In the genomic region with DNA sequence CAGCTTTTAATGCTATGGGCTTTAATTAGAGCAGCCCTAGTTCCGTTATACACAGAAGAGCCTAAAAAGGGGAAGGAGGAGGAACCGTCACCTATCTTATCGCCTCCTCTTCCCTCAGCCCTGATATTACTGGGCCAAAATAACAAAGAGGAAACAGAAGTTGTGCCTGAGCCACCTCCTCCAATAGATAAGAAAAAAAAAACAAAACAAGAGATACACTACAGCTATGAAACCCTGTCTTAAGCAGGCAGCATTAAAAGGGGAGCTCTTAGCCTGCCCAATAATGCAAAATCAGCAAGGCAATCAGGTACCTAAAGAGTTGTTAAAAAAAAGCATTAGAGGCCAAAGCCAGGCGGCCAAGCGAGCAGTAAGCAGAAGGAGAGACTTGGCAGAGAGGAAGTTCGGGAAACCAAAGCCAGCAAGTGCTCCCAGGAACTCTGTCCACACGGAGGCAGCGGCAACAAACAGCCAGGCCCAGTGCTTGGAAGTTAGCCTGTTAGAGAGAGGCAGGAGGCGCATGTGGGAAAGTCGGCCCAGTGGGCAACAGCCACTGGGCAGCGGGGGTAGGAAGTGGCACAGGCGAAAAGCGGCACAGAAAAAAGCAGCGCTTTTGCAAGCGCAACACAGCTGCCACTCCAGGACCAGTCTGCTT, we compare ENCODE assay signal across 13 cellular contexts. TPM values are rescaled to one million over a fixed set of nuclear protein-coding genes. Genes with fewer than 3 reads are reported as not detected.
A peak's percentile ranks its signal among the peaks of the same experiment; 100 is the strongest.
DNase-seq lines count a peak whose midpoint lies in the region; ATAC-seq and TF ChIP-seq lines count a peak whose summit lies in the region.
"Had no signal": no experiment of that assay in that cellular context is flagged by ENCODE, and none has a peak within 500 bp of the region (broad histone marks: within the 10 kb centered on the region; RNA-seq: fewer than 3 reads in every experiment).

No MANE protein-coding gene starts in this region.

- TF ChIP-seq CTCF in HFFc6 (IDR thresholded peaks at IDR 0.05): no peak
- TF ChIP-seq CTCF in MCF 10A (IDR thresholded peaks at IDR 0.05; ENCODE audit: unreplicated experiment): no peak

- peaks cover 13% of the 10 kb centered on the region for H3K4me1 Mint-ChIP-seq in HFFc6 (ENCODE audit: low read depth)
- no peaks in the 10 kb centered on the region for H3K4me1 Mint-ChIP-seq in MCF 10A (ENCODE audit: insufficient read depth, unreplicated experiment)

- peak; percentile 83 for DNase-seq in Ammon's horn (ENCODE audit: low spot score)
- DNase-seq in NOMO-1 (lab: John Stamatoyannopoulos, UW; ENCODE audit: unreplicated experiment in 2 of 2): peak; percentile 76 to 85
- peak; percentile 7 for DNase-seq in cerebellar cortex (ENCODE audit: low spot score)
- peak; percentile 55 for DNase-seq in medulla oblongata (ENCODE audit: extremely low spot score)
- DNase-seq in HFFc6: no peak
- no peak for DNase-seq in MCF 10A (ENCODE audit: unreplicated experiment)
- DNase-seq: activated CD4-positive, alpha-beta T cell treated with anti-CD3 and anti-CD28 coated beads for 36 hours; activated T-cell treated with anti-CD3 and anti-CD28 coated beads, Interleukin-2, amount 50 U/mL, for 4 hours; NCI-H1694 treated with DMSO at 0.1 percent for 48 hours had no signal

- H3K27me3 Mint-ChIP-seq in HFFc6 (ENCODE audit: insufficient read depth) (peaks cover 7% of the 10 kb centered on the region), MCF 10A (ENCODE audit: insufficient read depth, unreplicated experiment) (no peaks in the 10 kb centered on the region)
- H3K27me3 Mint-ChIP-seq: activated CD4-positive, alpha-beta T cell treated with anti-CD3 and anti-CD28 coated beads for 36 hours had no signal

- CTCF ChIA-PET in MCF 10A (lab: Yijun Ruan, JAX): interaction anchor here (0.6 to 0.9 kb wide), 2 partner anchors 25 to 341 kb away, joined by 3 to 4 read pairs; no protein-coding TSS in a partner anchor

- POLR2A ChIA-PET in MCF 10A (lab: Yijun Ruan, JAX): no interaction called here

- no peak for ATAC-seq in activated CD4-positive, CD25-positive, alpha-beta regulatory T cell treated with anti-CD3 and anti-CD28 coated beads, Interleukin-2, amount 50 U/mL, for 24 hours
- ATAC-seq in GM18502 (IDR thresholded peaks at IDR 0.05; ENCODE audit: poor library complexity, unreplicated experiment): no peak
- ATAC-seq: A549; activated CD4-positive, alpha-beta T cell treated with anti-CD3 and anti-CD28 coated beads for 36 hours; activated T-cell treated with anti-CD3 and anti-CD28 coated beads, Interleukin-2, amount 50 U/mL, for 4 hours; foreskin keratinocyte had no signal

- H3K36me3 Mint-ChIP-seq in HFFc6 (ENCODE audit: low read depth) (peaks cover 35% of the 10 kb centered on the region), MCF 10A (ENCODE audit: insufficient read depth, unreplicated experiment) (peaks cover 16% of the 10 kb centered on the region)

- H3K9me3 Mint-ChIP-seq in HFFc6 (peaks cover 24% of the 10 kb centered on the region), MCF 10A (ENCODE audit: unreplicated experiment) (no peaks in the 10 kb centered on the region)

- BruUV-seq in MCF 10A (replicated peaks; lab: Mats Ljungman, UMichigan): no TSS peak

- no peak overlapping the region for H3K4me3 Mint-ChIP-seq in HFFc6
- no peak overlapping the region for H3K4me3 Mint-ChIP-seq in MCF 10A (ENCODE audit: unreplicated experiment)
- H3K4me3 Mint-ChIP-seq: activated CD4-positive, alpha-beta T cell treated with anti-CD3 and anti-CD28 coated beads for 36 hours; activated T-cell treated with anti-CD3 and anti-CD28 coated beads, Interleukin-2, amount 50 U/mL, for 4 hours had no signal

- H3K27ac Mint-ChIP-seq in HFFc6 (no peak overlapping the region), MCF 10A (ENCODE audit: low read depth, unreplicated experiment) (no peak overlapping the region)
- H3K27ac Mint-ChIP-seq: activated CD4-positive, alpha-beta T cell treated with anti-CD3 and anti-CD28 coated beads for 36 hours had no signal

- intact Hi-C loops in MCF 10A (cut with micrococcal nuclease): no loop called here

RNA-seq across cellular contexts. Expression of a gene that starts 41.8 kb away (rescaled TPM):
- 10 to 100 TPM; 14.5 to 18.6 (median 17.2) TPM for total RNA-seq in HFFc6 (2021; fragmentation: NEBNext Ultra II Directional; extraction: Animal tissue kit (Norgen Biotek cat#: 25700))
- total RNA-seq in MCF 10A (2022): 18.7 and 26.5 TPM in 2 replicates

Comparison
In these comparisons a context has a peak if more than half of its experiments do, and no peak if none do; other contexts are left out.
1. DNase-seq: peak in Ammon's horn (single experiment), NOMO-1 (2 of 2), cerebellar cortex (single experiment) and medulla oblongata (single experiment); none in HFFc6 (single experiment) and MCF 10A (single experiment).